Comparison of ENCODE assay signal across 17 cellular contexts in the genomic region with DNA sequence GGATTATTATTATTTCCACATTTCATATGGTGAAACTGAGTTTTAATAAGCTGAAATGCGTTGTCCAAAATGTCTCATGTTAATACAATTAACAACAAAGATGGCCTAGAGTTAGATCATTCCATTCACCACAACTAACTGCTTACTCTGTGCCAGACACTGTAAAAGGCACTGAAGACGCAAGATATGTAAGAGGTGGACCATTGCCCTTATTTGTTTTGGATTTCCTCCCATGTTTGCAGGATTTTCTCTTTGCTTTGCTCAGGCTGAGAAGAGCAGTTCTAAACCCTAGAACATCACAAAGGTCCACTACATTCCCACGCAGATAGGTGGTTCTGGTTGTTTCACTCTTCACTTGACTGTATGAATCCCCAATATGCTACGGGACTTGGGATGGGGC.
"Had no signal": no experiment of that assay in that cellular context is flagged by ENCODE, and none has a peak within 500 bp of the region (broad histone marks: within the 10 kb centered on the region; RNA-seq: fewer than 3 reads in every experiment).

No MANE protein-coding gene starts in this region.

- ATAC-seq: gastrocnemius medialis; left lung; stimulated activated effector memory CD8-positive, alpha-beta T cell treated with anti-CD3 and anti-CD28 coated beads, Interleukin-12 subunit alpha, Interleukin-12 subunit beta, amount 100 ng/mL, for 72 hours; upper lobe of right lung had no signal

- H3K9me3 ChIP-seq: ascending aorta, gastrocnemius medialis, left lung, sigmoid colon, thoracic aorta, upper lobe of right lung had no signal

- DNase-seq: activated CD4-positive, alpha-beta T cell treated with anti-CD3 and anti-CD28 coated beads, Interleukin-2, amount 50 U/mL, for 4 hours; activated gamma-delta T cell; dermis blood vessel endothelial cell; erythroblast; gastrocnemius medialis; head of caudate nucleus; left lung; naive B cell; sigmoid colon; stimulated activated CD4-positive, alpha-beta T cell treated with anti-CD3 and anti-CD28 coated beads, Interleukin-4, amount 100 ng/mL, for 24 hours; T-helper 2 cell; upper lobe of right lung had no signal

- H3K36me3 ChIP-seq: ascending aorta, cardiac muscle cell, gastrocnemius medialis, left lung, sigmoid colon, thoracic aorta, upper lobe of right lung had no signal

- H3K4me3 ChIP-seq: ascending aorta, cardiac muscle cell, gastrocnemius medialis, left lung, sigmoid colon, thoracic aorta, upper lobe of right lung had no signal

- H3K27ac ChIP-seq: ascending aorta, cardiac muscle cell, gastrocnemius medialis, left lung, sigmoid colon, thoracic aorta, upper lobe of right lung had no signal

- H3K4me1 ChIP-seq: ascending aorta, left lung, sigmoid colon, upper lobe of right lung had no signal

- FAIRE-seq: keratinocyte had no signal

- H3K27me3 ChIP-seq: ascending aorta, cardiac muscle cell, gastrocnemius medialis, left lung, sigmoid colon, upper lobe of right lung had no signal
